Comparison of ENCODE assay signal across 18 cellular contexts in genomic region chr9:16602494-16602893, GRCh38.
"Had no signal": no experiment of that assay in that cellular context is flagged by ENCODE, and none has a peak within 500 bp of the region (broad histone marks: within the 10 kb centered on the region; RNA-seq: fewer than 3 reads in every experiment).

No MANE protein-coding gene starts in this region.

- H3K27me3 ChIP-seq: body of pancreas, pancreas, right atrium auricular region had no signal

- H3K36me3 Mint-ChIP-seq: activated naive CD4-positive, alpha-beta T cell treated with anti-CD3 and anti-CD28 coated beads, Interleukin-2, amount 50 U/mL, for 24 hours had no signal

- FAIRE-seq: endometrium, kidney, pancreas had no signal

- H3K4me3 ChIP-seq: body of pancreas, lung, pancreas, psoas muscle, right atrium auricular region had no signal

- H3K4me3 Mint-ChIP-seq: activated CD8-positive, alpha-beta T cell treated with anti-CD3 and anti-CD28 coated beads, Interleukin-2, amount 10 ng/mL, durations not matched to agents 7 days and 5 days; activated naive CD4-positive, alpha-beta T cell treated with anti-CD3 and anti-CD28 coated beads, Interleukin-2, amount 50 U/mL, for 24 hours; nephron; T-helper 2 cell treated with Interferon-gamma antibody and Interleukin-4, amounts not matched to agents 5 μg/mL and 100 μg/mL, for 36 hours had no signal

- H3K9me3 Mint-ChIP-seq: activated naive CD4-positive, alpha-beta T cell treated with anti-CD3 and anti-CD28 coated beads, Interleukin-2, amount 50 U/mL, for 24 hours; nephron; T-helper 2 cell treated with Interferon-gamma antibody and Interleukin-4, amounts not matched to agents 5 μg/mL and 100 μg/mL, for 36 hours had no signal

- ATAC-seq: activated CD8-positive, alpha-beta T cell treated with anti-CD3 and anti-CD28 coated beads, Interleukin-2, amount 10 ng/mL, durations not matched to agents 7 days and 5 days; body of pancreas; pancreas; psoas muscle; stimulated activated naive CD8-positive, alpha-beta T cell treated with anti-CD3 and anti-CD28 coated beads, Interleukin-15, Interleukin-2, amounts not matched to agents 100 U/mL and 50 U/mL, for 24 hours had no signal

- H3K36me3 ChIP-seq: pancreas, right atrium auricular region had no signal

- H3K4me1 ChIP-seq: body of pancreas, pancreas, psoas muscle, right atrium auricular region had no signal

- H3K27me3 Mint-ChIP-seq: activated naive CD4-positive, alpha-beta T cell treated with anti-CD3 and anti-CD28 coated beads, Interleukin-2, amount 50 U/mL, for 24 hours had no signal

- H3K4me1 Mint-ChIP-seq: activated naive CD4-positive, alpha-beta T cell treated with anti-CD3 and anti-CD28 coated beads, Interleukin-2, amount 50 U/mL, for 24 hours had no signal

- H3K27ac Mint-ChIP-seq: activated CD8-positive, alpha-beta T cell treated with anti-CD3 and anti-CD28 coated beads, Interleukin-2, amount 10 ng/mL, durations not matched to agents 7 days and 5 days; activated naive CD4-positive, alpha-beta T cell treated with anti-CD3 and anti-CD28 coated beads, Interleukin-2, amount 50 U/mL, for 24 hours; T-helper 2 cell treated with Interferon-gamma antibody and Interleukin-4, amounts not matched to agents 5 μg/mL and 100 μg/mL, for 36 hours had no signal

- H3K9me3 ChIP-seq: body of pancreas, pancreas, psoas muscle, right atrium auricular region had no signal

- H3K27ac ChIP-seq: body of pancreas, pancreas, psoas muscle, right atrium auricular region had no signal

- DNase-seq: activated CD4-positive, alpha-beta T cell treated with anti-CD3 and anti-CD28 coated beads for 1 hour; activated CD4-positive, alpha-beta T cell treated with anti-CD3 and anti-CD28 coated beads, Interleukin-2, amount 50 U/mL, for 1 hour; activated CD8-positive, alpha-beta T cell treated with anti-CD3 and anti-CD28 coated beads, Interleukin-2, amount 10 ng/mL, durations not matched to agents 7 days and 5 days; activated gamma-delta T cell treated with Interleukin-2 at 50 U/mL for 16 hours; anterior cingulate cortex; body of pancreas; kidney; midbrain; pancreas; psoas muscle; stimulated activated CD4-positive, alpha-beta T cell treated with anti-CD3 and anti-CD28 coated beads, Interleukin-4, amount 100 ng/mL, for 4 hours; stimulated activated naive CD8-positive, alpha-beta T cell treated with anti-CD3 and anti-CD28 coated beads, Interleukin-15, Interleukin-2, amounts not matched to agents 100 U/mL and 50 U/mL, for 24 hours had no signal
